Comparison of ENCODE assay signal across 11 cellular contexts in genomic region chr20:21182832-21183563, GRCh38. TPM values are rescaled to one million over a fixed set of nuclear protein-coding genes. Genes with fewer than 3 reads are reported as not detected.
DNase-seq lines count a peak whose midpoint lies in the region; TF ChIP-seq lines count a peak whose summit lies in the region.
"Had no signal": no experiment of that assay in that cellular context is flagged by ENCODE, and none has a peak within 500 bp of the region (broad histone marks: within the 10 kb centered on the region; RNA-seq: fewer than 3 reads in every experiment).

No MANE protein-coding gene starts in this region.

- TF ChIP-seq CTCF in AG10803 (conservative IDR thresholded peaks at IDR 0.05; ENCODE audit: low read length) (no peak), colonic mucosa (IDR thresholded peaks at IDR 0.05) (no peak), type B pancreatic cell (conservative IDR thresholded peaks at IDR 0.05) (no peak)

- H3K9ac ChIP-seq in colonic mucosa (ENCODE audit: low read depth in 2 of 2, low read length in 2 of 2), result no peak overlapping the region

- no peaks in the 10 kb centered on the region for H3K9me3 ChIP-seq in colonic mucosa

- H3K4me3 Mint-ChIP-seq in type B pancreatic cell, result no peak overlapping the region
- H3K4me3 Mint-ChIP-seq: activated CD8-positive, alpha-beta T cell treated with anti-CD3 and anti-CD28 coated beads, Interleukin-2, amount 10 ng/mL, durations not matched to agents 7 days and 5 days had no signal

- no peaks in the 10 kb centered on the region for H3K4me1 Mint-ChIP-seq in type B pancreatic cell (ENCODE audit: unreplicated experiment)

- H3K4me1 ChIP-seq in colonic mucosa, result no peaks in the 10 kb centered on the region
- H3K4me1 ChIP-seq: lower lobe of right lung had no signal

- DNase-seq in AG10803 (ENCODE audit: low read depth), result peak; percentile 98
- DNase-seq in NCI-H226, result peak; percentile 84
- DNase-seq in colonic mucosa, result peak; percentile 21
- peak; percentile 56 for DNase-seq in non-pigmented ciliary epithelial cell (ENCODE audit: low read depth)
- no peak for DNase-seq in type B pancreatic cell (ENCODE audit: extremely low spot score, unreplicated experiment)
- no peak for DNase-seq in activated gamma-delta T cell (lab: John Stamatoyannopoulos, UW)
- no peak for DNase-seq in mesenteric fat pad (ENCODE audit: low spot score)
- no peak for DNase-seq in activated CD4-positive, CD25-positive, alpha-beta regulatory T cell treated with anti-CD3 and anti-CD28 coated beads, Interleukin-2, amount 50 U/mL, for 72 hours
- DNase-seq: activated CD8-positive, alpha-beta T cell treated with anti-CD3 and anti-CD28 coated beads, Interleukin-2, amount 10 ng/mL, durations not matched to agents 7 days and 5 days; lower lobe of right lung; NCI-H524 treated with DMSO at 0.1 percent for 48 hours had no signal

- no peak overlapping the region for H3K27ac Mint-ChIP-seq in type B pancreatic cell
- H3K27ac Mint-ChIP-seq: activated CD8-positive, alpha-beta T cell treated with anti-CD3 and anti-CD28 coated beads, Interleukin-2, amount 10 ng/mL, durations not matched to agents 7 days and 5 days had no signal

- no peaks in the 10 kb centered on the region for H3K27me3 ChIP-seq in colonic mucosa

- H3K27me3 Mint-ChIP-seq in type B pancreatic cell, result no peaks in the 10 kb centered on the region

- H3K9me3 Mint-ChIP-seq in type B pancreatic cell, result no peaks in the 10 kb centered on the region

- no peak overlapping the region for H3K27ac ChIP-seq in colonic mucosa
- H3K27ac ChIP-seq: lower lobe of right lung had no signal

- no peaks in the 10 kb centered on the region for H3K36me3 ChIP-seq in colonic mucosa
- H3K36me3 ChIP-seq: lower lobe of right lung had no signal

- H3K4me3 ChIP-seq in AG10803 (ENCODE audit: low read length), result peak overlapping the region; percentile 13; the same call in 1 of the 2 replicates
- H3K4me3 ChIP-seq in colonic mucosa, result no peak overlapping the region
- H3K4me3 ChIP-seq: lower lobe of right lung had no signal

- intact Hi-C loops in colonic mucosa (cut with DNase I), result no loop called here

- H3K36me3 Mint-ChIP-seq in type B pancreatic cell, result peaks cover 3% of the 10 kb centered on the region

RNA-seq across cellular contexts. Expression of gene KIZ, which starts 57.1 kb away (rescaled TPM):
- total RNA-seq in colonic mucosa (10 to 100 TPM in 1 of 2 donors, 1 to 10 TPM in 1; 6.3 to 17.1 TPM), type B pancreatic cell (ENCODE audit: low replicate concordance) (13.8 and 15.5 TPM in 2 replicates), mesenteric fat pad (20.3 TPM)

Comparison
In these comparisons a context has a peak if more than half of its experiments do, and no peak if none do; other contexts are left out.
1. DNase-seq: peak in AG10803 (single experiment), NCI-H226 (single experiment), colonic mucosa (single experiment) and non-pigmented ciliary epithelial cell (single experiment); none in type B pancreatic cell (single experiment), activated gamma-delta T cell (single experiment), mesenteric fat pad (single experiment) and activated CD4-positive, CD25-positive, alpha-beta regulatory T cell treated with anti-CD3 and anti-CD28 coated beads, Interleukin-2, amount 50 U/mL, for 72 hours (single experiment).